In the genomic region with DNA sequence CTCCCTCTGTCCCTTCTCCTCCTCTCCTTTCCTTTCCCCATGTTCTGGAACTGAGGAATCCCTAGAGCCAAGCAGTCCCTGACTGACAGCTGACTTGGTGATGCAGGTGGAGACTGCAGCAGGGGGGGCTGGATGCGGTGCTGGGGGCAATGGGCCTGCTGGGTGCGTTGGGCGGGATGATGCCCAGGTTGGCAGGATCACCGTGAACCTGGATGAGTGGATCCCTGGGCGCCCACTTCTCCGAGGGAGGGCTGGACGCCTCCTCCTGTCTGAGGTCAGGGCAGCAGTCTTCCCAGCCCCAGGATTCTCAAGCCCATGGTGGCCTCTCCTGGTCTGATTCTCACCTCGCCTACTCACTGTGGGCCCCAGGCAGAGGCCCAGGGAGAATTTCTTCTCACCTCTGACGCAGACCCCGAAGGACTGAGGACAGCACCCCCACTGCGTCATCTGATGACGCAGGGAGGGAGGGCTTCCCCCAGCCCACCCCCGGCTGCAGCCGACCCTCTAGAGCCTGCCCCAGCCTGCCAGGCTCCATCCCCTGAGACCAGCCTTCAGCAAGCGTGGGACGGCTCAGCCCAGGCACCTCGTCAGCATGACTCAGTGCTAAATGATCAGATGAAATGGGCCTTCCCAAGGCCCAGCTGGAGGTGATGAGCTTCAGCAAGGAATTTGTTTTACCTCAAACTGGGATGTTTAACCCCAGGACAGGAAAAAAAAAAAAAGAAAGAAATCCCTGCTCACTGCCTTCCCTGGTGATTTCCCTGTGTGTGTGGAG, we compare ENCODE assay signal across 15 cellular contexts.
DNase-seq lines count a peak whose midpoint lies in the region; ATAC-seq, FAIRE-seq and TF ChIP-seq lines count a peak whose summit lies in the region.
"Had no signal": no experiment of that assay in that cellular context is flagged by ENCODE, and none has a peak within 500 bp of the region (broad histone marks: within the 10 kb centered on the region; RNA-seq: fewer than 3 reads in every experiment).

No MANE protein-coding gene starts in this region.

- peak; percentile 75 for DNase-seq in AG20443 (ENCODE audit: low spot score)
- DNase-seq in HS-5 (ENCODE audit: low read depth) = peak; percentile 6
- peak; percentile 57 to 68 (median 64) for DNase-seq in K562 (ENCODE audit: extremely low read depth in 1 of 4, low spot score in 3 of 4)
- peak; percentile 90 for DNase-seq in mesendoderm
- DNase-seq in NCI-H1436 treated with DMSO at 0.1 percent for 48 hours (lab: John Stamatoyannopoulos, UW) = no peak
- no peak for DNase-seq in GM12891 (ENCODE audit: insufficient read length, low spot score)
- no peak for DNase-seq in DMS 273 (lab: John Stamatoyannopoulos, UW; ENCODE audit: unreplicated experiment)
- DNase-seq: activated CD4-positive, alpha-beta T cell treated with anti-CD3 and anti-CD28 coated beads, Interleukin-2, amount 50 U/mL, for 4 hours; effector CD8-positive, alpha-beta T cell; hippocampal formation; mucosa of descending colon; NCI-H1092; upper lobe of right lung had no signal

- no peak overlapping the region for H4K5ac ChIP-seq in mesendoderm (ENCODE audit: low read length)

- H2AFZ ChIP-seq in K562 (ENCODE audit: low read depth, low read length) = no peak overlapping the region; the same call in 1 of the 2 replicates

- H3K4me3 ChIP-seq in K562 = no peak overlapping the region
- H3K4me3 ChIP-seq in mesendoderm (ENCODE audit: low read length) = no peak overlapping the region
- H3K4me3 ChIP-seq: mucosa of descending colon, upper lobe of right lung had no signal

- no peak overlapping the region; the same call in 2 of the 3 replicates for H3K27ac ChIP-seq in K562 (ENCODE audit: extremely low read depth, low read depth, low read length)
- H3K27ac ChIP-seq in mesendoderm (ENCODE audit: low read depth, low read length) = peak overlapping the region; percentile 16
- H3K27ac ChIP-seq: HL-60, upper lobe of right lung had no signal

- no peak overlapping the region for H2BK120ac ChIP-seq in mesendoderm (ENCODE audit: low read depth, low read length)

- H3K56ac ChIP-seq in mesendoderm (ENCODE audit: low read length) = no peak overlapping the region

- H3K4me2 ChIP-seq in K562 (ENCODE audit: insufficient read depth, low read length) (peak overlapping the region; percentile 30; the same call in 1 of the 2 replicates), mesendoderm (ENCODE audit: low read length) (no peak overlapping the region)

- POLR2A ChIA-PET in K562 (lab: Yijun Ruan, JAX) = interaction anchor here (0.6 to 1.2 kb wide), 2 partner anchors 8 to 261 kb away, joined by 3 to 6 read pairs; no protein-coding TSS in a partner anchor

- H3K27me3 ChIP-seq in K562 (ENCODE audit: control insufficient read depth in 2 of 2, insufficient read depth in 2 of 2, low read length in 2 of 2) = peaks cover 11 to 60% of the 10 kb centered on the region in 2 experiments
- H3K27me3 ChIP-seq in mesendoderm (ENCODE audit: insufficient read depth, low read length, poor library complexity) = no peaks in the 10 kb centered on the region
- H3K27me3 ChIP-seq: upper lobe of right lung had no signal

- H3K36me3 ChIP-seq in K562 (ENCODE audit: control insufficient read depth, insufficient read depth, low read length) = no peaks in the 10 kb centered on the region
- H3K36me3 ChIP-seq in mesendoderm (ENCODE audit: control insufficient read depth, insufficient read depth, low read length) = no peaks in the 10 kb centered on the region
- H3K36me3 ChIP-seq: upper lobe of right lung had no signal

- H3K4ac ChIP-seq in mesendoderm (ENCODE audit: low read depth, low read length) = no peak overlapping the region

- TF ChIP-seq EP300 in K562 (IDR thresholded peaks at IDR 0.05; ENCODE audit: low read length) = peak; percentile 32; the same call in 1 of the 2 replicates

- TF ChIP-seq POLR2A in K562 (conservative IDR thresholded peaks at IDR 0.05) (no peak), GM12891 (IDR thresholded peaks at IDR 0.05; ENCODE audit: low read depth, low read length) (no peak)

- BruUV-seq in K562 (replicated peaks; lab: Mats Ljungman, UMichigan) = no TSS peak

- no peaks in the 10 kb centered on the region for H4K20me1 ChIP-seq in K562 (replicated peaks; ENCODE audit: control insufficient read depth, insufficient read depth, low read length)

- no peak for TF ChIP-seq CTCF in K562 (IDR thresholded peaks at IDR 0.05 in 2 of 3, conservative IDR thresholded peaks at IDR 0.05 in 1 of 3; ENCODE audit: insufficient read depth in 2 of 3, low read depth in 1 of 3, low read length in 3 of 3)

- no peak overlapping the region for H3K18ac ChIP-seq in mesendoderm (ENCODE audit: low read length)

- H3K79me1 ChIP-seq in mesendoderm (ENCODE audit: low read length) = no peaks in the 10 kb centered on the region

- in situ Hi-C loops in K562 (cut with MboI) = loop anchor here (5.0 kb wide), 1 partner anchor 247 kb away; no protein-coding TSS in a partner anchor

- H3K9me1 ChIP-seq in K562 (ENCODE audit: control insufficient read depth, insufficient read depth, low read length) = no peaks in the 10 kb centered on the region

- CTCF ChIA-PET in K562 (lab: Yijun Ruan, JAX; ENCODE audit: low intra/inter-chr PET ratio) = interaction anchor here (3.4 kb wide), 1 partner anchor 244 kb away, joined by 19 read pairs; no protein-coding TSS in a partner anchor

- H2BK15ac ChIP-seq in mesendoderm (replicated peaks; ENCODE audit: low read depth) = no peak overlapping the region

- intact Hi-C loops in K562 (cut with micrococcal nuclease) = no loop called here

- H2AK5ac ChIP-seq in mesendoderm (ENCODE audit: low read length) = no peak overlapping the region

- no peaks in the 10 kb centered on the region for H3K9me3 ChIP-seq in K562 (replicated peaks; ENCODE audit: control insufficient read depth, insufficient read depth, low read depth, low read length)
- H3K9me3 ChIP-seq: mucosa of descending colon, upper lobe of right lung had no signal

- peaks cover 12 to 25% of the 10 kb centered on the region in 2 experiments; a peak in 4 of 5 replicates for H3K4me1 ChIP-seq in K562 (replicated peaks in 1 of 2; ENCODE audit: control insufficient read depth in 2 of 2, insufficient read depth in 2 of 2, low read length in 2 of 2)
- H3K4me1 ChIP-seq in mesendoderm (ENCODE audit: control insufficient read depth, low read depth, low read length) = no peaks in the 10 kb centered on the region
- H3K4me1 ChIP-seq: upper lobe of right lung had no signal

- no peaks in the 10 kb centered on the region for H3K79me2 ChIP-seq in K562 (ENCODE audit: control insufficient read depth, insufficient read depth, low read length)
- H3K79me2 ChIP-seq in mesendoderm (ENCODE audit: control insufficient read depth, insufficient read depth, low read length) = no peaks in the 10 kb centered on the region

- FAIRE-seq in K562 (lab: Jason Lieb, UNC) = peak; percentile 90
- no peak for FAIRE-seq in GM12891 (lab: Jason Lieb, UNC)

- H3K9ac ChIP-seq in K562 (ENCODE audit: insufficient read depth in 1 of 2, low read depth in 2 of 2, low read length in 2 of 2) (peak overlapping the region; percentile 10 to 65; a peak in 3 of 4 replicates), mesendoderm (ENCODE audit: low read length) (no peak overlapping the region)

- no peak overlapping the region for H2BK5ac ChIP-seq in mesendoderm (ENCODE audit: low read length)

- no peak overlapping the region for H4K8ac ChIP-seq in mesendoderm (ENCODE audit: low read depth, low read length)

- 19% methylated on average over 10 of the region's 17 CpGs for WGBS in K562 (ENCODE audit: insufficient coverage, low coverage, missing lambda C conversion rate)
- WGBS in mesendoderm (ENCODE audit: extremely low coverage, insufficient coverage, low lambda C conversion rate) = no CpG with 5 or more reads among the region's 17 CpGs

- peak; percentile 85 for ATAC-seq in K562
- no peak for ATAC-seq in HG03095 (IDR thresholded peaks at IDR 0.05; ENCODE audit: unreplicated experiment)
- ATAC-seq: mucosa of descending colon, upper lobe of right lung had no signal

- TF ChIP-seq RAD21 in K562 (CRISPR knock-in tag; conservative IDR thresholded peaks at IDR 0.05 in 1 of 2, IDR thresholded peaks at IDR 0.05 in 1 of 2) = no peak

- H3K23ac ChIP-seq in mesendoderm (ENCODE audit: low read length) = no peak overlapping the region

TF ChIP-seq in K562, 482 proteins besides CTCF, POLR2A, EP300 and RAD21 (continues in another document):
- TF ChIP-seq NR2F6 (CRISPR knock-in tag; IDR thresholded peaks at IDR 0.05) = no peak
- peak; percentile 81 for TF ChIP-seq JUND (IDR thresholded peaks at IDR 0.05; ENCODE audit: borderline replicate concordance, low read depth, low read length)
- TF ChIP-seq JUND (tag; IDR thresholded peaks at IDR 0.05; ENCODE audit: borderline replicate concordance, low read depth, low read length) = peak; percentile 45; the same call in 1 of the 3 replicates
- TF ChIP-seq TCF7L2 (IDR thresholded peaks at IDR 0.05; ENCODE audit: low read depth, low read length) = no peak
- TF ChIP-seq KDM2B (CRISPR knock-in tag; IDR thresholded peaks at IDR 0.05) = no peak
- TF ChIP-seq, protein P1, sequence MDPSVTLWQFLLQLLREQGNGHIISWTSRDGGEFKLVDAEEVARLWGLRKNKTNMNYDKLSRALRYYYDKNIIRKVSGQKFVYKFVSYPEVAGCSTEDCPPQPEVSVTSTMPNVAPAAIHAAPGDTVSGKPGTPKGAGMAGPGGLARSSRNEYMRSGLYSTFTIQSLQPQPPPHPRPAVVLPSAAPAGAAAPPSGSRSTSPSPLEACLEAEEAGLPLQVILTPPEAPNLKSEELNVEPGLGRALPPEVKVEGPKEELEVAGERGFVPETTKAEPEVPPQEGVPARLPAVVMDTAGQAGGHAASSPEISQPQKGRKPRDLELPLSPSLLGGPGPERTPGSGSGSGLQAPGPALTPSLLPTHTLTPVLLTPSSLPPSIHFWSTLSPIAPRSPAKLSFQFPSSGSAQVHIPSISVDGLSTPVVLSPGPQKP (CRISPR knock-in tag; IDR thresholded peaks at IDR 0.05) = no peak

TF ChIP-seq in GM12891, 5 proteins besides CTCF, POLR2A, EP300 and RAD21:
- no peak for TF ChIP-seq POU2F2 (IDR thresholded peaks at IDR 0.05; ENCODE audit: low read depth, low read length)
- TF ChIP-seq TAF1 (IDR thresholded peaks at IDR 0.05; ENCODE audit: low read depth, low read length) = no peak
- no peak for TF ChIP-seq PAX5 (IDR thresholded peaks at IDR 0.05; ENCODE audit: insufficient read depth, low read length, severe bottlenecking)
- TF ChIP-seq SPI1 (IDR thresholded peaks at IDR 0.05; ENCODE audit: low read depth, low read length) = no peak
- TF ChIP-seq POLR2AphosphoS5 (IDR thresholded peaks at IDR 0.05; ENCODE audit: low read depth, low read length) = no peak

Comparison
In these comparisons a context has a peak if more than half of its experiments do, and no peak if none do; other contexts are left out.
1. DNase-seq: peak in AG20443 (single experiment), HS-5 (single experiment), K562 (4 of 4) and mesendoderm (single experiment); none in NCI-H1436 treated with DMSO at 0.1 percent for 48 hours (single experiment), GM12891 (single experiment) and DMS 273 (single experiment).